8 cellular contexts compared by ENCODE assay signal in genomic region chr9:33415152-33416038, GRCh38. TPM values are rescaled to one million over a fixed set of nuclear protein-coding genes. Genes with fewer than 3 reads are reported as not detected.
DNase-seq lines count a peak whose midpoint lies in the region; ATAC-seq lines count a peak whose summit lies in the region.

No MANE protein-coding gene starts in this region.

- peaks cover 3 to 39% of the 10 kb centered on the region in 2 donors for H3K4me1 ChIP-seq in esophagus (ENCODE audit: control insufficient read depth in 2 of 2, insufficient read depth in 2 of 2, low read length in 1 of 2)

- no peaks in the 10 kb centered on the region for H3K36me3 Mint-ChIP-seq in naive thymus-derived CD8-positive, alpha-beta T cell

- H3K9me3 Mint-ChIP-seq in naive thymus-derived CD8-positive, alpha-beta T cell: no peaks in the 10 kb centered on the region
- no peaks in the 10 kb centered on the region for H3K9me3 Mint-ChIP-seq in stimulated activated naive CD8-positive, alpha-beta T cell treated with anti-CD3 and anti-CD28 coated beads, Interleukin-15, amount 100 ng/mL, for 72 hours

- H3K27me3 Mint-ChIP-seq in naive thymus-derived CD8-positive, alpha-beta T cell: peaks cover 0 to 1% (median 0%) of the 10 kb centered on the region in 5 donors
- no peaks in the 10 kb centered on the region for H3K27me3 Mint-ChIP-seq in stimulated activated naive CD8-positive, alpha-beta T cell treated with anti-CD3 and anti-CD28 coated beads, Interleukin-15, amount 100 ng/mL, for 72 hours

- ATAC-seq in HG02678 (IDR thresholded peaks at IDR 0.05; ENCODE audit: unreplicated experiment) (peak; percentile 67), HG02610 (IDR thresholded peaks at IDR 0.05; ENCODE audit: unreplicated experiment) (no peak)
- peak; percentile 89 to 92 for ATAC-seq in naive thymus-derived CD8-positive, alpha-beta T cell
- ATAC-seq in stimulated activated naive CD8-positive, alpha-beta T cell treated with anti-CD3 and anti-CD28 coated beads, Interleukin-15, amount 100 ng/mL, for 72 hours: peak; percentile 97

- DNase-seq in Daoy (ENCODE audit: low read depth) (peak; percentile 67), NCI-H774 (lab: John Stamatoyannopoulos, UW) (peak; percentile 77)
- peak; percentile 97 for DNase-seq in activated CD8-positive, alpha-beta memory T cell treated with anti-CD3 and anti-CD28 coated beads, Interleukin-2, amount 50 U/mL, for 48 hours
- DNase-seq in naive thymus-derived CD8-positive, alpha-beta T cell: peak; percentile 84 to 97 (median 91)
- peak; percentile 90 to 95 for DNase-seq in stimulated activated naive CD8-positive, alpha-beta T cell treated with anti-CD3 and anti-CD28 coated beads, Interleukin-15, amount 100 ng/mL, for 72 hours

- peak overlapping the region; percentile 64 to 90 (median 82) for H3K4me3 Mint-ChIP-seq in naive thymus-derived CD8-positive, alpha-beta T cell
- peak overlapping the region; percentile 76 to 84 for H3K4me3 Mint-ChIP-seq in stimulated activated naive CD8-positive, alpha-beta T cell treated with anti-CD3 and anti-CD28 coated beads, Interleukin-15, amount 100 ng/mL, for 72 hours

- H3K27ac ChIP-seq in esophagus (ENCODE audit: low read depth in 2 of 2, low read length in 1 of 2): peak overlapping the region; percentile 94 to 98

- H3K27me3 ChIP-seq in esophagus (ENCODE audit: control insufficient read depth in 1 of 2, insufficient read depth in 2 of 2, low read length in 2 of 2): no peaks in the 10 kb centered on the region

- H3K4me3 ChIP-seq in esophagus (ENCODE audit: low read depth in 1 of 2, low read length in 2 of 2): no peak overlapping the region

- no peaks in the 10 kb centered on the region for H3K9me3 ChIP-seq in esophagus (ENCODE audit: control insufficient read depth in 2 of 2, insufficient read depth in 1 of 2, low read depth in 1 of 2, low read length in 1 of 2)

- H3K4me1 Mint-ChIP-seq in naive thymus-derived CD8-positive, alpha-beta T cell: peaks cover 19 to 51% (median 45%) of the 10 kb centered on the region in 4 donors
- peaks cover 48% of the 10 kb centered on the region for H3K4me1 Mint-ChIP-seq in stimulated activated naive CD8-positive, alpha-beta T cell treated with anti-CD3 and anti-CD28 coated beads, Interleukin-15, amount 100 ng/mL, for 72 hours

- 26 to 30% methylated on average over 16 to 17 of the region's 17 CpGs for WGBS in esophagus, 2 donors

- POLR2A ChIA-PET in naive thymus-derived CD8-positive, alpha-beta T cell (lab: Charles Lee): interaction anchor here (1.0 to 6.1 kb wide), 14 partner anchors 11 to 128 kb away, joined by 3 to 78 read pairs (median 8); partner anchors contain the start of genes AQP3, NFX1 and NOL6

- peak overlapping the region; percentile 90 to 99 (median 98) for H3K27ac Mint-ChIP-seq in naive thymus-derived CD8-positive, alpha-beta T cell
- peak overlapping the region; percentile 90 to 97 for H3K27ac Mint-ChIP-seq in stimulated activated naive CD8-positive, alpha-beta T cell treated with anti-CD3 and anti-CD28 coated beads, Interleukin-15, amount 100 ng/mL, for 72 hours

- H3K36me3 ChIP-seq in esophagus (ENCODE audit: control insufficient read depth in 2 of 2, insufficient read depth in 2 of 2, low read length in 1 of 2): no peaks in the 10 kb centered on the region

RNA-seq across cellular contexts. Expression of gene AQP7, which starts 13.0 kb away (rescaled TPM):
- not detected in 2 replicates for total RNA-seq in Daoy (2014; rRNA removed; shearing (Covaris generic))
- polyA plus RNA-seq in esophagus: 1 to 10 TPM in 1 of 2 donors, under 1 TPM in 1; 0.54 to 2.6 TPM
- total RNA-seq in naive thymus-derived CD8-positive, alpha-beta T cell: under 1 TPM in 1 of 2 experiments, not detected in 1; 0.71 TPM
- polyA plus RNA-seq in naive thymus-derived CD8-positive, alpha-beta T cell: under 1 TPM in 1 of 3 donors, not detected in 2; 0.17 TPM

RNA-seq across cellular contexts. Expression of gene AQP3, which starts 32.0 kb away (rescaled TPM):
- 1.9 and 3.5 TPM in 2 replicates for total RNA-seq in Daoy (2014; rRNA removed; shearing (Covaris generic))
- polyA plus RNA-seq in esophagus: 1,000 to 10,000 TPM in 1 of 2 donors, 100 to 1,000 TPM in 1; 933 to 1,009 TPM
- total RNA-seq in naive thymus-derived CD8-positive, alpha-beta T cell: 10 to 100 TPM; 71.6 to 72.8 TPM
- 100 to 1,000 TPM; 124 to 166 (median 145) TPM for polyA plus RNA-seq in naive thymus-derived CD8-positive, alpha-beta T cell

RNA-seq across cellular contexts. Expression of gene NOL6, which starts 58.3 kb away (rescaled TPM):
- 69.0 and 74.6 TPM in 2 replicates for total RNA-seq in Daoy (2014; rRNA removed; shearing (Covaris generic))
- 10 to 100 TPM; 25.2 to 29.2 TPM for polyA plus RNA-seq in esophagus
- total RNA-seq in naive thymus-derived CD8-positive, alpha-beta T cell: 10 to 100 TPM; 42.7 to 47.2 TPM
- polyA plus RNA-seq in naive thymus-derived CD8-positive, alpha-beta T cell: 10 to 100 TPM; 13.5 to 29.2 (median 19.3) TPM

Comparison
In these comparisons a context has a peak if more than half of its experiments do, and no peak if none do; other contexts are left out.
1. RNA of gene AQP3, which starts 32.0 kb away (total RNA-seq): 71.6 to 72.8 TPM in naive thymus-derived CD8-positive, alpha-beta T cell; 1.9 to 3.5 TPM in Daoy; every median in the first group is over 10 times any median in the second.
2. Peak in every context shown above with its lines, with median percentiles within 50 percentile points of each other: DNase-seq.